ENCODE assay signal across 8 cellular contexts in genomic region chr12:65232490-65233077, GRCh38. TPM values are rescaled to one million over a fixed set of nuclear protein-coding genes. Genes with fewer than 3 reads are reported as not detected.
DNase-seq lines count a peak whose midpoint lies in the region; ATAC-seq and TF ChIP-seq lines count a peak whose summit lies in the region.

No MANE protein-coding gene starts in this region.

- H3K27me3 ChIP-seq in body of pancreas, result no peaks in the 10 kb centered on the region

- no peak for TF ChIP-seq POLR2A in body of pancreas (IDR thresholded peaks at IDR 0.05)
- no peak for TF ChIP-seq POLR2A in GM18505 (IDR thresholded peaks at IDR 0.05; ENCODE audit: borderline replicate concordance, extremely low read depth, insufficient read depth, insufficient read length)

- no peaks in the 10 kb centered on the region for H3K36me3 ChIP-seq in body of pancreas (replicated peaks in 1 of 2; ENCODE audit: insufficient read depth in 1 of 2, low read depth in 2 of 2)

- ATAC-seq in body of pancreas, result no peak
- no peak for ATAC-seq in GM18519 (IDR thresholded peaks at IDR 0.05; ENCODE audit: low FRiP score, unreplicated experiment)
- no peak for ATAC-seq in HG03439 (IDR thresholded peaks at IDR 0.05; ENCODE audit: unreplicated experiment)
- no peak for ATAC-seq in GM18505 (IDR thresholded peaks at IDR 0.05; ENCODE audit: unreplicated experiment)

- peak in 6 of 7 experiments; percentile 34 to 55 (median 48) for TF ChIP-seq CTCF in body of pancreas (IDR thresholded peaks at IDR 0.05)

- H3K4me3 ChIP-seq in body of pancreas, result no peak overlapping the region

- DNase-seq in EH (ENCODE audit: low read depth) (peak; percentile 36), KG1 (lab: John Stamatoyannopoulos, UW) (peak; percentile 31), body of pancreas (no peak), myocyte (ENCODE audit: low read depth) (peak; percentile 36)
- DNase-seq in activated effector memory CD4-positive, alpha-beta T cell treated with Interleukin-2 at 50 U/mL for 16 hours, result no peak

- intact Hi-C loops in body of pancreas (cut with DNase I), result no loop called here

- H3K27ac ChIP-seq in body of pancreas, result no peak overlapping the region

- 20 to 22% methylated on average over 3 of the region's 3 CpGs for WGBS in body of pancreas, 2 donors

- H3K4me1 ChIP-seq in body of pancreas, result no peaks in the 10 kb centered on the region

- peaks cover 0 to 4% (median 0%) of the 10 kb centered on the region in 3 donors for H3K9me3 ChIP-seq in body of pancreas

RNA-seq across cellular contexts. Expression of gene MSRB3, which starts 45.9 kb away (rescaled TPM):
- total RNA-seq in body of pancreas, result 10 to 100 TPM in 1 of 2 donors, 1 to 10 TPM in 1; 3.6 to 14.5 TPM
- total RNA-seq in myocyte, result 47.3 and 53.9 TPM in 2 replicates
- polyA plus RNA-seq in myocyte (2012), result 46.1 TPM

Comparison
In these comparisons a context has a peak if more than half of its experiments do, and no peak if none do; other contexts are left out.
1. DNase-seq: peak in EH (single experiment), KG1 (single experiment) and myocyte (single experiment); none in body of pancreas (0 of 4) and activated effector memory CD4-positive, alpha-beta T cell treated with Interleukin-2 at 50 U/mL for 16 hours (single experiment).